In the genomic region with DNA sequence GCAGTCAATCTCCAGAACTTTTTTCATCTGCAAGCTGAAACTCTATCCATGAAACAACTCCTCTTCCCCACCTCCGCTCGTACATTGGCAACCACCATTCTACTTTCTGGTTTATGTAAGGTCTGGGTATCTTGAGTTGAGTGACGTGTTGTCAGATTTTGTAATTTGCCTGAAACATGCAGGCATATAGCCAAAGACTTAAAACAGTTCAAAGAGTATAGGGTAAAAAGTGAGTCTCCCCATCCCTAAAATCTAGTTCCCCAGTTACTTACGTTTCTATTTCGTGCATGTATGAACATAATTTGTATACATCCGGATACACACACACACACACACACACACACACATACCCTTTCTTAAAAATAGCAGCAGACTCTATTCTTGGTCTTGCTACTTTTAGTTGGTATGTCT, we compare ENCODE assay signal across 8 cellular contexts. TPM values are rescaled to one million over a fixed set of nuclear protein-coding genes. Genes with fewer than 3 reads are reported as not detected.
DNase-seq lines count a peak whose midpoint lies in the region; ATAC-seq and TF ChIP-seq lines count a peak whose summit lies in the region.

No MANE protein-coding gene starts in this region.

- H3K4me1 ChIP-seq in heart right ventricle: peaks cover 0 to 69% (median 57%) of the 10 kb centered on the region in 9 donors

- no peaks in the 10 kb centered on the region for H3K9me3 ChIP-seq in heart right ventricle

- H3K27me3 ChIP-seq in HL-60 (ENCODE audit: insufficient read depth, poor library complexity, severe bottlenecking) (no peaks in the 10 kb centered on the region), heart right ventricle (no peaks in the 10 kb centered on the region)

- TF ChIP-seq CTCF in CD14-positive monocyte (IDR thresholded peaks at IDR 0.05) (no peak), HL-60 (IDR thresholded peaks at IDR 0.05; ENCODE audit: insufficient read depth, low read length) (no peak), heart right ventricle (IDR thresholded peaks at IDR 0.05) (no peak)

- no peaks in the 10 kb centered on the region for H3K27me3 Mint-ChIP-seq in CD14-positive monocyte (ENCODE audit: low read depth in 3 of 3)
- H3K27me3 Mint-ChIP-seq in activated T-helper 1 cell treated with anti-CD3 and anti-CD28 coated beads, Interleukin-12 subunit alpha, Interleukin-12 subunit beta, Interleukin-2, Interleukin-4 antibody, amounts not matched to agents 30 ng/mL and 10 ng/mL and 1 ng/mL, durations not matched to agents 14 hours and 24 hours and 36 hours (ENCODE audit: insufficient read depth): no peaks in the 10 kb centered on the region

- H3K27ac ChIP-seq in HL-60 (replicated peaks) (peak overlapping the region; percentile 74), heart right ventricle (peak overlapping the region; percentile 90 to 99 (median 97))

- H3K9me3 Mint-ChIP-seq in CD14-positive monocyte: peaks cover 0 to 2% (median 0%) of the 10 kb centered on the region in 7 donors
- no peaks in the 10 kb centered on the region for H3K9me3 Mint-ChIP-seq in activated T-helper 1 cell treated with anti-CD3 and anti-CD28 coated beads, Interleukin-12 subunit alpha, Interleukin-12 subunit beta, Interleukin-2, Interleukin-4 antibody, amounts not matched to agents 30 ng/mL and 10 ng/mL and 1 ng/mL, durations not matched to agents 14 hours and 24 hours and 36 hours

- no peaks in the 10 kb centered on the region for H3K36me3 ChIP-seq in heart right ventricle

- 20 to 31% methylated on average over 6 of the region's 6 CpGs for WGBS in heart right ventricle, 2 donors

- ATAC-seq in heart right ventricle: peak in 2 of 8 donors; percentile 18 to 20
- ATAC-seq in HG03378 (IDR thresholded peaks at IDR 0.05; ENCODE audit: unreplicated experiment): no peak
- no peak for ATAC-seq in GM18909 (IDR thresholded peaks at IDR 0.05; ENCODE audit: poor library complexity, unreplicated experiment)

- peaks cover 2 to 14% of the 10 kb centered on the region in 2 donors for H3K36me3 Mint-ChIP-seq in CD14-positive monocyte
- no peaks in the 10 kb centered on the region for H3K36me3 Mint-ChIP-seq in activated T-helper 1 cell treated with anti-CD3 and anti-CD28 coated beads, Interleukin-12 subunit alpha, Interleukin-12 subunit beta, Interleukin-2, Interleukin-4 antibody, amounts not matched to agents 30 ng/mL and 10 ng/mL and 1 ng/mL, durations not matched to agents 14 hours and 24 hours and 36 hours (ENCODE audit: low read depth)

- no peak for DNase-seq in CD14-positive monocyte (ENCODE audit: low spot score)
- DNase-seq in HL-60 (ENCODE audit: low read depth in 1 of 2, low spot score in 1 of 2): peak in 1 of 2 experiments; percentile 24
- peak; percentile 3 for DNase-seq in activated T-helper 1 cell treated with anti-CD3 and anti-CD28 coated beads, Interleukin-12 subunit alpha, Interleukin-12 subunit beta, Interleukin-2, Interleukin-4 antibody, amounts not matched to agents 30 ng/mL and 10 ng/mL and 1 ng/mL, durations not matched to agents 14 hours and 24 hours and 36 hours (ENCODE audit: low spot score)
- no peak for DNase-seq in heart right ventricle
- DNase-seq in skeletal muscle cell (ENCODE audit: low read depth): no peak
- no peak for DNase-seq in DMS153 (lab: John Stamatoyannopoulos, UW)

- intact Hi-C loops in CD14-positive monocyte (cut with micrococcal nuclease): no loop called here
- intact Hi-C loops in activated T-helper 1 cell treated with anti-CD3 and anti-CD28 coated beads, Interleukin-12 subunit alpha, Interleukin-12 subunit beta, Interleukin-2, Interleukin-4 antibody, amounts not matched to agents 30 ng/mL and 10 ng/mL and 1 ng/mL, durations not matched to agents 14 hours and 24 hours and 36 hours (cut with micrococcal nuclease): loop anchor here (1.0 kb wide), 1 partner anchor 749 kb away; a partner anchor contains a TSS
- intact Hi-C loops in heart right ventricle (cut with DNase I): loop anchor here in 1 of 10 donors (2.0 kb wide), 1 partner anchor 338 kb away; a partner anchor contains a TSS

- peak overlapping the region; percentile 88 for H3K4me3 ChIP-seq in HL-60 (replicated peaks; ENCODE audit: insufficient read depth, low read length)
- peak overlapping the region; percentile 65 to 92 (median 80) for H3K4me3 ChIP-seq in heart right ventricle
- peak overlapping the region; percentile 90 for H3K4me3 ChIP-seq in skeletal muscle cell (ENCODE audit: low read depth, low read length)

- peaks cover 60% of the 10 kb centered on the region for H3K4me1 Mint-ChIP-seq in CD14-positive monocyte
- peaks cover 57% of the 10 kb centered on the region for H3K4me1 Mint-ChIP-seq in activated T-helper 1 cell treated with anti-CD3 and anti-CD28 coated beads, Interleukin-12 subunit alpha, Interleukin-12 subunit beta, Interleukin-2, Interleukin-4 antibody, amounts not matched to agents 30 ng/mL and 10 ng/mL and 1 ng/mL, durations not matched to agents 14 hours and 24 hours and 36 hours (ENCODE audit: low read depth)

- peak overlapping the region; percentile 95 to 99 for H3K4me3 Mint-ChIP-seq in CD14-positive monocyte
- H3K4me3 Mint-ChIP-seq in activated T-helper 1 cell treated with anti-CD3 and anti-CD28 coated beads, Interleukin-12 subunit alpha, Interleukin-12 subunit beta, Interleukin-2, Interleukin-4 antibody, amounts not matched to agents 30 ng/mL and 10 ng/mL and 1 ng/mL, durations not matched to agents 14 hours and 24 hours and 36 hours: peak overlapping the region; percentile 98

- peak overlapping the region; percentile 93 to 99 (median 98) for H3K27ac Mint-ChIP-seq in CD14-positive monocyte
- H3K27ac Mint-ChIP-seq in activated T-helper 1 cell treated with anti-CD3 and anti-CD28 coated beads, Interleukin-12 subunit alpha, Interleukin-12 subunit beta, Interleukin-2, Interleukin-4 antibody, amounts not matched to agents 30 ng/mL and 10 ng/mL and 1 ng/mL, durations not matched to agents 14 hours and 24 hours and 36 hours: peak overlapping the region; percentile 99

RNA-seq across cellular contexts. Expression of a gene that starts 0.9 kb away (rescaled TPM):
- polyA plus RNA-seq in CD14-positive monocyte (10 to 100 TPM; 26.9 to 34.8 TPM), heart right ventricle (100 to 1,000 TPM in 1 of 2 donors, 10 to 100 TPM in 1; 36.6 to 119 TPM)
- total RNA-seq in activated T-helper 1 cell treated with anti-CD3 and anti-CD28 coated beads, Interleukin-12 subunit alpha, Interleukin-12 subunit beta, Interleukin-2, Interleukin-4 antibody, amounts not matched to agents 30 ng/mL and 10 ng/mL and 1 ng/mL, durations not matched to agents 14 hours and 24 hours and 36 hours: 13.0 and 13.2 TPM in 2 replicates
- total RNA-seq in heart right ventricle: 100 to 1,000 TPM; 129 to 238 (median 198) TPM

RNA-seq across cellular contexts. Expression of a gene that starts 47.4 kb away (rescaled TPM):
- polyA plus RNA-seq in CD14-positive monocyte: 10 to 100 TPM; 51.4 to 68.3 TPM
- total RNA-seq in activated T-helper 1 cell treated with anti-CD3 and anti-CD28 coated beads, Interleukin-12 subunit alpha, Interleukin-12 subunit beta, Interleukin-2, Interleukin-4 antibody, amounts not matched to agents 30 ng/mL and 10 ng/mL and 1 ng/mL, durations not matched to agents 14 hours and 24 hours and 36 hours: 101 TPM in 2 replicates
- 10 to 100 TPM in 9 of 10 donors, 1 to 10 TPM in 1; 9.2 to 35.5 (median 16.2) TPM for total RNA-seq in heart right ventricle
- polyA plus RNA-seq in heart right ventricle: 1 to 10 TPM; 3.7 to 5.7 TPM
